Comparison of ENCODE assay signal across 26 cellular contexts in genomic region chr12:94851396-94852025, GRCh38.
"Had no signal": no experiment of that assay in that cellular context is flagged by ENCODE, and none has a peak within 500 bp of the region (broad histone marks: within the 10 kb centered on the region; RNA-seq: fewer than 3 reads in every experiment).

No MANE protein-coding gene starts in this region.

- H3K36me3 ChIP-seq: transverse colon had no signal

- DNase-seq: activated CD4-positive, alpha-beta T cell treated with anti-CD3 and anti-CD28 coated beads for 4 hours; activated CD4-positive, alpha-beta T cell treated with anti-CD3 and anti-CD28 coated beads, Interleukin-2, amount 50 U/mL, for 4 hours; activated naive CD4-positive, alpha-beta T cell; activated T-cell treated with anti-CD3 and anti-CD28 coated beads for 4 hours; activated T-cell treated with anti-CD3 and anti-CD28 coated beads, Interleukin-2, amount 50 U/mL, for 72 hours; anterior cingulate cortex; dermis blood vessel endothelial cell; effector CD4-positive, alpha-beta T cell; glutamatergic neuron; kidney; midbrain; naive thymus-derived CD8-positive, alpha-beta T cell; nucleus accumbens; right cardiac atrium; stimulated activated CD4-positive, alpha-beta T cell treated with anti-CD3 and anti-CD28 coated beads, Interleukin-2, amount 100 ng/mL, for 48 hours; stimulated activated naive CD8-positive, alpha-beta T cell treated with anti-CD3 and anti-CD28 coated beads, Interleukin-15, Interleukin-2, amounts not matched to agents 100 U/mL and 50 U/mL, for 24 hours; testis; transverse colon had no signal

- H3K9me3 Mint-ChIP-seq: activated naive CD4-positive, alpha-beta T cell treated with anti-CD3 and anti-CD28 coated beads, Interleukin-2, amount 50 U/mL, for 72 hours; central memory CD8-positive, alpha-beta T cell; naive thymus-derived CD8-positive, alpha-beta T cell; T-helper 2 cell treated with Interferon-gamma antibody and Interleukin-4, amounts not matched to agents 5 μg/mL and 100 μg/mL, for 36 hours had no signal

- H3K27ac ChIP-seq: hepatocyte, parathyroid adenoma, testis, transverse colon had no signal

- H3K4me1 Mint-ChIP-seq: neural crest cell had no signal

- H3K27me3 ChIP-seq: hepatocyte, testis, transverse colon had no signal

- H3K36me3 Mint-ChIP-seq: activated naive CD4-positive, alpha-beta T cell treated with anti-CD3 and anti-CD28 coated beads, Interleukin-2, amount 50 U/mL, for 72 hours; naive thymus-derived CD8-positive, alpha-beta T cell had no signal

- H3K4me1 ChIP-seq: parathyroid adenoma, testis, transverse colon had no signal

- H3K4me3 ChIP-seq: hepatocyte, testis, transverse colon had no signal

- ATAC-seq: activated naive CD4-positive, alpha-beta T cell treated with anti-CD3 and anti-CD28 coated beads, Interleukin-2, amount 50 U/mL, for 72 hours; activated T-cell treated with anti-CD3 and anti-CD28 coated beads, Interleukin-2, amount 50 U/mL, for 72 hours; naive thymus-derived CD8-positive, alpha-beta T cell; right cardiac atrium; stimulated activated naive CD8-positive, alpha-beta T cell treated with anti-CD3 and anti-CD28 coated beads, Interleukin-15, Interleukin-2, amounts not matched to agents 100 U/mL and 50 U/mL, for 24 hours had no signal

- FAIRE-seq: bronchial epithelial cell, frontal cortex, kidney had no signal

- H3K4me3 Mint-ChIP-seq: activated T-cell treated with anti-CD3 and anti-CD28 coated beads, Interleukin-2, amount 50 U/mL, for 72 hours; central memory CD8-positive, alpha-beta T cell; naive thymus-derived CD8-positive, alpha-beta T cell; neural crest cell; T-helper 2 cell treated with Interferon-gamma antibody and Interleukin-4, amounts not matched to agents 5 μg/mL and 100 μg/mL, for 36 hours had no signal

- H3K27ac Mint-ChIP-seq: activated naive CD4-positive, alpha-beta T cell treated with anti-CD3 and anti-CD28 coated beads, Interleukin-2, amount 50 U/mL, for 72 hours; activated T-cell treated with anti-CD3 and anti-CD28 coated beads, Interleukin-2, amount 50 U/mL, for 72 hours; naive thymus-derived CD8-positive, alpha-beta T cell; T-helper 2 cell treated with Interferon-gamma antibody and Interleukin-4, amounts not matched to agents 5 μg/mL and 100 μg/mL, for 36 hours had no signal

- H3K9me3 ChIP-seq: testis, transverse colon had no signal
